In genomic region chr16:80997139-80997798, GRCh38 we compare ENCODE assay signal across 8 cellular contexts. TPM values are rescaled to one million over a fixed set of nuclear protein-coding genes. Genes with fewer than 3 reads are reported as not detected.
DNase-seq lines count a peak whose midpoint lies in the region; ATAC-seq and TF ChIP-seq lines count a peak whose summit lies in the region.

No MANE protein-coding gene starts in this region.

- H3K4me3 Mint-ChIP-seq in activated naive CD8-positive, alpha-beta T cell treated with anti-CD3 and anti-CD28 coated beads, Interleukin-2, amount 10 ng/mL, durations not matched to agents 7 days and 5 days = peak overlapping the region; percentile 88
- H3K4me3 Mint-ChIP-seq in nephron progenitor cell = no peak overlapping the region

- ATAC-seq in activated CD4-positive, CD25-positive, alpha-beta regulatory T cell treated with anti-CD3 and anti-CD28 coated beads, Interleukin-2, amount 50 U/mL, for 24 hours = peak; percentile 82 to 83
- ATAC-seq in HG02943 (IDR thresholded peaks at IDR 0.05; ENCODE audit: low read depth, unreplicated experiment) = peak; percentile 54
- ATAC-seq in activated naive CD8-positive, alpha-beta T cell treated with anti-CD3 and anti-CD28 coated beads, Interleukin-2, amount 10 ng/mL, durations not matched to agents 7 days and 5 days (ENCODE audit: low read depth) = peak; percentile 52

- H3K4me1 Mint-ChIP-seq in activated naive CD8-positive, alpha-beta T cell treated with anti-CD3 and anti-CD28 coated beads, Interleukin-2, amount 10 ng/mL, durations not matched to agents 7 days and 5 days = peaks cover 38% of the 10 kb centered on the region
- peaks cover 30% of the 10 kb centered on the region for H3K4me1 Mint-ChIP-seq in nephron progenitor cell

- H3K27ac Mint-ChIP-seq in activated naive CD8-positive, alpha-beta T cell treated with anti-CD3 and anti-CD28 coated beads, Interleukin-2, amount 10 ng/mL, durations not matched to agents 7 days and 5 days = peak overlapping the region; percentile 94
- H3K27ac Mint-ChIP-seq in nephron progenitor cell = peak overlapping the region; percentile 44

- TF ChIP-seq CTCF in nephron progenitor cell (IDR thresholded peaks at IDR 0.05) = no peak

- H3K36me3 Mint-ChIP-seq in activated naive CD8-positive, alpha-beta T cell treated with anti-CD3 and anti-CD28 coated beads, Interleukin-2, amount 10 ng/mL, durations not matched to agents 7 days and 5 days = peaks cover 25% of the 10 kb centered on the region
- H3K36me3 Mint-ChIP-seq in nephron progenitor cell (ENCODE audit: low read depth) = peaks cover 62% of the 10 kb centered on the region

- H3K9me3 Mint-ChIP-seq in activated naive CD8-positive, alpha-beta T cell treated with anti-CD3 and anti-CD28 coated beads, Interleukin-2, amount 10 ng/mL, durations not matched to agents 7 days and 5 days = no peaks in the 10 kb centered on the region
- H3K9me3 Mint-ChIP-seq in nephron progenitor cell = peaks cover 24% of the 10 kb centered on the region

- no peak overlapping the region for H3K27ac ChIP-seq in caudate nucleus (ENCODE audit: low read depth, low read length)

- no peaks in the 10 kb centered on the region for H3K27me3 Mint-ChIP-seq in activated naive CD8-positive, alpha-beta T cell treated with anti-CD3 and anti-CD28 coated beads, Interleukin-2, amount 10 ng/mL, durations not matched to agents 7 days and 5 days
- H3K27me3 Mint-ChIP-seq in nephron progenitor cell (ENCODE audit: low read depth, poor library complexity) = no peaks in the 10 kb centered on the region

- POLR2A ChIA-PET in activated naive CD8-positive, alpha-beta T cell treated with anti-CD3 and anti-CD28 coated beads, Interleukin-2, amount 10 ng/mL, durations not matched to agents 7 days and 5 days (lab: Charles Lee) = interaction anchor here (0.7 to 1.6 kb wide), 3 partner anchors 9 to 79 kb away, joined by 3 to 18 read pairs (median 4); partner anchors contain the start of genes C16orf46, CENPN and CMC2

- DNase-seq in activated CD4-positive, CD25-positive, alpha-beta regulatory T cell (lab: John Stamatoyannopoulos, UW) = no peak
- no peak for DNase-seq in activated naive CD8-positive, alpha-beta T cell treated with anti-CD3 and anti-CD28 coated beads, Interleukin-2, amount 10 ng/mL, durations not matched to agents 7 days and 5 days
- DNase-seq in nephron progenitor cell (no peak), caudate nucleus (lab: John Stamatoyannopoulos, UW) (no peak), NCI-H2029 (lab: John Stamatoyannopoulos, UW) (no peak), NCI-H1436 (lab: John Stamatoyannopoulos, UW) (no peak)

RNA-seq across cellular contexts. Expression of gene CMC2, which starts 9.4 kb away (rescaled TPM):
- 10 to 100 TPM; 72.3 to 73.0 TPM for total RNA-seq in activated naive CD8-positive, alpha-beta T cell treated with anti-CD3 and anti-CD28 coated beads, Interleukin-2, amount 10 ng/mL, durations not matched to agents 7 days and 5 days

RNA-seq across cellular contexts. Expression of gene CENPN, which starts 9.7 kb away (rescaled TPM):
- 10 to 100 TPM; 39.4 to 47.0 TPM for total RNA-seq in activated naive CD8-positive, alpha-beta T cell treated with anti-CD3 and anti-CD28 coated beads, Interleukin-2, amount 10 ng/mL, durations not matched to agents 7 days and 5 days

RNA-seq across cellular contexts. Expression of gene ATMIN, which starts 38.4 kb away (rescaled TPM):
- 10 to 100 TPM; 28.3 to 29.3 TPM for total RNA-seq in activated naive CD8-positive, alpha-beta T cell treated with anti-CD3 and anti-CD28 coated beads, Interleukin-2, amount 10 ng/mL, durations not matched to agents 7 days and 5 days
